25 cellular contexts compared by ENCODE assay signal in the genomic region with DNA sequence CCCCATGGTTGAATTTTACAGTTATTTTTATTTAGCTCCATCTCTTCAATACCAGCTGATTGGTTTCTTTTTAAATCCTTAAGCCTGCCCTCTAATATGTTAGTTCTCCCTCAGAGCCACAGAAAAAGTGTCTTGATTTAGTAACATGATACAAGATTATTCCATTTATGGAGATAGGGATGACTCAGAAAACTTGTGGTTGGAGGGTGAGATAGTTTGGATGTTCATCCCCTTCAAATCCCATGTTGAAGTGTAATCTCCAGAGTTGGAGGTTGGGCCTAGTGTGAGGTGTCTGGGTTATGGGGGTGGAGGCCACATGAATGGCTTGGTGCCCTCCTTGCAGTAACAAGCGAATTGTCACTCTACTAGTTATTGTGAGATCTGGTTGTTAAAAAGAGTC.
DNase-seq lines count a peak whose midpoint lies in the region; ATAC-seq, FAIRE-seq and TF ChIP-seq lines count a peak whose summit lies in the region.
"Had no signal": no experiment of that assay in that cellular context is flagged by ENCODE, and none has a peak within 500 bp of the region (broad histone marks: within the 10 kb centered on the region; RNA-seq: fewer than 3 reads in every experiment).

No MANE protein-coding gene starts in this region.

- no peaks in the 10 kb centered on the region for H3K79me2 ChIP-seq in K562 (ENCODE audit: control insufficient read depth, insufficient read depth, low read length)

- 0% methylated on average over 1 of the region's 1 CpG for WGBS in K562 (ENCODE audit: insufficient coverage, low coverage, missing lambda C conversion rate)

- H3K4me1 ChIP-seq in K562 (replicated peaks in 1 of 2; ENCODE audit: control insufficient read depth in 2 of 2, insufficient read depth in 2 of 2, low read length in 2 of 2): no peaks in the 10 kb centered on the region
- H3K4me1 ChIP-seq in foreskin keratinocyte: no peaks in the 10 kb centered on the region
- H3K4me1 ChIP-seq in naive thymus-derived CD4-positive, alpha-beta T cell (ENCODE audit: control insufficient read depth in 2 of 2, insufficient read depth in 2 of 2, low read length in 2 of 2): no peaks in the 10 kb centered on the region
- H3K4me1 ChIP-seq: BE2C had no signal

- no peaks in the 10 kb centered on the region for H3K9me3 ChIP-seq in K562 (replicated peaks; ENCODE audit: control insufficient read depth, insufficient read depth, low read depth, low read length)
- no peaks in the 10 kb centered on the region for H3K9me3 ChIP-seq in naive thymus-derived CD4-positive, alpha-beta T cell (ENCODE audit: control insufficient read depth in 2 of 3, low read length in 3 of 3)
- H3K9me3 ChIP-seq: BE2C had no signal

- H3K4me1 Mint-ChIP-seq in naive thymus-derived CD4-positive, alpha-beta T cell: no peaks in the 10 kb centered on the region

- no peak overlapping the region for H3K27ac Mint-ChIP-seq in naive thymus-derived CD4-positive, alpha-beta T cell
- H3K27ac Mint-ChIP-seq: H9, HFFc6, IgD-negative memory B cell had no signal

- no peak for TF ChIP-seq CTCF in K562 (IDR thresholded peaks at IDR 0.05 in 2 of 3, conservative IDR thresholded peaks at IDR 0.05 in 1 of 3; ENCODE audit: insufficient read depth in 2 of 3, low read depth in 1 of 3, low read length in 3 of 3)
- no peak for TF ChIP-seq CTCF in foreskin keratinocyte (conservative IDR thresholded peaks at IDR 0.05)
- no peak for TF ChIP-seq CTCF in omental fat pad (IDR thresholded peaks at IDR 0.05)

- no peak overlapping the region for H3K4me2 ChIP-seq in K562 (ENCODE audit: insufficient read depth, low read length)

- TF ChIP-seq POLR2A in K562 (conservative IDR thresholded peaks at IDR 0.05): no peak

- no peaks in the 10 kb centered on the region for H3K36me3 Mint-ChIP-seq in naive thymus-derived CD4-positive, alpha-beta T cell

- DNase-seq in ELR (ENCODE audit: low read depth): peak; percentile 12
- peak; percentile 21 for DNase-seq in OCI-M1 (lab: John Stamatoyannopoulos, UW)
- no peak for DNase-seq in K562 (ENCODE audit: extremely low read depth in 1 of 4, low spot score in 3 of 4)
- DNase-seq in foreskin keratinocyte: no peak
- DNase-seq in KG1 (lab: John Stamatoyannopoulos, UW): no peak
- no peak for DNase-seq in omental fat pad (ENCODE audit: low spot score)
- DNase-seq in naive thymus-derived CD4-positive, alpha-beta T cell: no peak
- DNase-seq: BE2C, DND-41, GF-D8, H9, HFFc6, Kasumi-1, NCI-H1092, NCI-H1436, NCI-H187 treated with DMSO at 0.1 percent for 48 hours, NCI-H2107, NCI-H446 treated with DMSO at 0.1 percent for 48 hours, NCI-H526 treated with DMSO at 0.1 percent for 48 hours, RPMI8226, SHP77 had no signal

- no peaks in the 10 kb centered on the region for H4K20me1 ChIP-seq in K562 (replicated peaks; ENCODE audit: control insufficient read depth, insufficient read depth, low read length)

- no peak for TF ChIP-seq RAD21 in K562 (CRISPR knock-in tag; conservative IDR thresholded peaks at IDR 0.05 in 1 of 2, IDR thresholded peaks at IDR 0.05 in 1 of 2)

- H3K36me3 ChIP-seq in K562 (ENCODE audit: control insufficient read depth, insufficient read depth, low read length): no peaks in the 10 kb centered on the region
- H3K36me3 ChIP-seq in naive thymus-derived CD4-positive, alpha-beta T cell (ENCODE audit: control insufficient read depth in 2 of 3, insufficient read depth in 3 of 3, low read length in 3 of 3): no peaks in the 10 kb centered on the region
- H3K36me3 ChIP-seq: BE2C had no signal

- TF ChIP-seq EP300 in K562 (IDR thresholded peaks at IDR 0.05; ENCODE audit: low read length): no peak

- no peak overlapping the region for H3K4me3 Mint-ChIP-seq in naive thymus-derived CD4-positive, alpha-beta T cell
- H3K4me3 Mint-ChIP-seq: H9, HFFc6, IgD-negative memory B cell had no signal

- no TSS peak for BruUV-seq in K562 (replicated peaks; lab: Mats Ljungman, UMichigan)

- POLR2A ChIA-PET in K562 (lab: Yijun Ruan, JAX): interaction anchor here (0.6 kb wide), 1 partner anchor 63 kb away, joined by 3 read pairs; no protein-coding TSS in a partner anchor
- POLR2A ChIA-PET in naive thymus-derived CD4-positive, alpha-beta T cell (lab: Charles Lee): no interaction called here

- CTCF ChIA-PET in K562 (lab: Yijun Ruan, JAX; ENCODE audit: low intra/inter-chr PET ratio): no interaction called here
- CTCF ChIA-PET in naive thymus-derived CD4-positive, alpha-beta T cell (lab: Charles Lee): no interaction called here

- H2AFZ ChIP-seq in K562 (ENCODE audit: low read depth, low read length): no peak overlapping the region

- H3K27ac ChIP-seq in K562 (ENCODE audit: extremely low read depth, low read depth, low read length) (no peak overlapping the region), foreskin keratinocyte (no peak overlapping the region)
- no peak overlapping the region for H3K27ac ChIP-seq in naive thymus-derived CD4-positive, alpha-beta T cell (ENCODE audit: low read depth, low read length)
- H3K27ac ChIP-seq: HL-60 had no signal

- no peaks in the 10 kb centered on the region for H3K9me1 ChIP-seq in K562 (ENCODE audit: control insufficient read depth, insufficient read depth, low read length)

- H3K27me3 ChIP-seq in K562 (ENCODE audit: control insufficient read depth in 2 of 2, insufficient read depth in 2 of 2, low read length in 2 of 2): no peaks in the 10 kb centered on the region; a peak in 1 of 5 replicates
- H3K27me3 ChIP-seq in foreskin keratinocyte: peaks cover 16% of the 10 kb centered on the region
- no peaks in the 10 kb centered on the region for H3K27me3 ChIP-seq in naive thymus-derived CD4-positive, alpha-beta T cell (ENCODE audit: control insufficient read depth in 2 of 2, insufficient read depth in 2 of 2, low read length in 2 of 2)
- H3K27me3 ChIP-seq: BE2C had no signal

- peaks cover 0 to 3% (median 0%) of the 10 kb centered on the region in 11 donors for H3K9me3 Mint-ChIP-seq in naive thymus-derived CD4-positive, alpha-beta T cell
- H3K9me3 Mint-ChIP-seq: HFFc6 had no signal

- no peak for ATAC-seq in K562
- ATAC-seq in foreskin keratinocyte: peak; percentile 11
- no peak for ATAC-seq in omental fat pad (ENCODE audit: low FRiP score)
- no peak for ATAC-seq in HG03039 (IDR thresholded peaks at IDR 0.05; ENCODE audit: unreplicated experiment)
- ATAC-seq in naive thymus-derived CD4-positive, alpha-beta T cell: no peak

- intact Hi-C loops in K562 (cut with micrococcal nuclease): no loop called here
- intact Hi-C loops in naive thymus-derived CD4-positive, alpha-beta T cell (cut with micrococcal nuclease): no loop called here

- FAIRE-seq in K562 (lab: Jason Lieb, UNC): no peak
- FAIRE-seq: HTR-8/SVneo had no signal

- in situ Hi-C loops in K562 (cut with MboI): no loop called here

- peaks cover 18 to 40% (median 24%) of the 10 kb centered on the region in 5 donors for H3K27me3 Mint-ChIP-seq in naive thymus-derived CD4-positive, alpha-beta T cell

- H3K4me3 ChIP-seq in K562: no peak overlapping the region
- H3K4me3 ChIP-seq in naive thymus-derived CD4-positive, alpha-beta T cell (ENCODE audit: low read length): no peak overlapping the region

- H3K9ac ChIP-seq in K562 (ENCODE audit: insufficient read depth in 1 of 2, low read depth in 2 of 2, low read length in 2 of 2): no peak overlapping the region

TF ChIP-seq in K562, 482 proteins besides CTCF, POLR2A, EP300 and RAD21:
- TF ChIP-seq FOSL1 (tag; conservative IDR thresholded peaks at IDR 0.05): 0 out of 2 replicates have a peak, but pooled peaks have one; percentile 33
- TF ChIP-seq, protein P1, sequence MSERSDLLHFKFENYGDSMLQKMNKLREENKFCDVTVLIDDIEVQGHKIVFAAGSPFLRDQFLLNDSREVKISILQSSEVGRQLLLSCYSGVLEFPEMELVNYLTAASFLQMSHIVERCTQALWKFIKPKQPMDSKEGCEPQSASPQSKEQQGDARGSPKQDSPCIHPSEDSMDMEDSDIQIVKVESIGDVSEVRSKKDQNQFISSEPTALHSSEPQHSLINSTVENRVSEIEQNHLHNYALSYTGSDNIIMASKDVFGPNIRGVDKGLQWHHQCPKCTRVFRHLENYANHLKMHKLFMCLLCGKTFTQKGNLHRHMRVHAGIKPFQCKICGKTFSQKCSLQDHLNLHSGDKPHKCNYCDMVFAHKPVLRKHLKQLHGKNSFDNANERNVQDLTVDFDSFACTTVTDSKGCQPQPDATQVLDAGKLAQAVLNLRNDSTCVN (CRISPR knock-in tag; IDR thresholded peaks at IDR 0.05): no peak
- no peak for TF ChIP-seq HOXB6 (CRISPR knock-in tag; IDR thresholded peaks at IDR 0.05; ENCODE audit: borderline replicate concordance)

Comparison
In these comparisons a context has a peak if more than half of its experiments do, and no peak if none do; other contexts are left out.
1. DNase-seq: peak in ELR (single experiment) and OCI-M1 (single experiment); none in K562 (0 of 4), foreskin keratinocyte (0 of 2), KG1 (single experiment), omental fat pad (single experiment) and naive thymus-derived CD4-positive, alpha-beta T cell (0 of 9).